In the genomic region with DNA sequence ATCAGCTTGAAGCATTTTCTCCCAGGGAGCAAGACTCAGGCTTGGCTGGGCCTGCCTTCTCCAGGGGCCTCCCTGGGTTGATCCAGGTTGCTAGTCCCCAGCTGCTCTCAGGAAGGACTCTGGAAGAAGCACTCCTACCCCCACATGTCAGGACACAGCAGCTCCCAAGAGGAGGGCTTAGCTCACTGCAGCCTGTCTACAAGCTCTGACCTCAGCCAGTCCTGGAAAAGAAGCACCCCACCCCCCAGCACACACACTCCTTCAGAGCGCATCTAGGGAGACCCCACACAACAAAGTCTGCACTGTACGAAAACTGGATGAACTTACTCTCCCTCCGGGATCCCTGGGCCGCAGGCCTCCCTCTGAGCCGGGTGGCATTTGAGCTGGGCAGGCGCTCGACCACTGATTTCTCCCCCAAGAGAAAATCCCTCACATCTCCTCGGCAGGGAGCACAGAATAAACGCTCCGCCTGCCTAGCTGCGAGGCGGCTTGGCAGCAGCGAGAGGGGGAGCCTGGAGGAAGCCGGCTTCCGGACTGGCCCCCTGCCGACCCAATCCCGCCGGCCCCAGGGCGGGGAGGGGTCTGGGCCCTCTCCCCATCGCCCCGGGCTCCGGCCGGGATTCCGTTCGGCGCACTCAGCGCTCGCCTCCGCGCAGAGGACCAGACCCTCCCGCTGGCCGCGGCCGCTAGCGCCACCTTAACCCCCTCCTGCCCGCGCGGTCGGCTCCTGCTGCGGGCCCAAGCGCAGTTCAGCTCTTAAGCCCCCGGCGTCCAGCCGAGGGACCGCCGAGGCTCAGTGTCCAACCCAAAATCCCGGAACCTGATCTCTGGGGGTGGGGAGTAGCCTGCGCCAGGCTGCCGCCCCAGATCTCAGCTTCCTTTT, we compare ENCODE assay signal across 9 cellular contexts. TPM values are rescaled to one million over a fixed set of nuclear protein-coding genes. Genes with fewer than 3 reads are reported as not detected.
DNase-seq lines count a peak whose midpoint lies in the region; TF ChIP-seq lines count a peak whose summit lies in the region.
"Had no signal": no experiment of that assay in that cellular context is flagged by ENCODE, and none has a peak within 500 bp of the region (broad histone marks: within the 10 kb centered on the region; RNA-seq: fewer than 3 reads in every experiment).

A gene (minus strand): TSS at position 458 of the 883 bp plus-strand sequence. CDS start 1,576 bp downstream, outside the sequence.

- H3K4me1 Mint-ChIP-seq in T-helper 2 cell treated with Interferon-gamma antibody and Interleukin-4, amounts not matched to agents 5 μg/mL and 100 μg/mL, for 36 hours (ENCODE audit: low read depth) = peaks cover 14% of the 10 kb centered on the region
- H3K4me1 Mint-ChIP-seq in endothelial cell (ENCODE audit: unreplicated experiment) = peaks cover 6% of the 10 kb centered on the region

- peaks cover 59% of the 10 kb centered on the region for H3K27me3 ChIP-seq in mononuclear cell (ENCODE audit: insufficient read depth, low read length)
- H3K27me3 ChIP-seq in transverse colon = peaks cover 69% of the 10 kb centered on the region

- TF ChIP-seq CTCF in endothelial cell (IDR thresholded peaks at IDR 0.05; ENCODE audit: unreplicated experiment) = no peak
- TF ChIP-seq CTCF in transverse colon (IDR thresholded peaks at IDR 0.05) = no peak

- H3K27ac ChIP-seq in transverse colon = peak within 1 kb of the TSS; percentile 0 to 44 (median 37)

- in situ Hi-C loops in transverse colon (cut with MboI; ENCODE audit: low pct_ligation_motif_present in 1 of 4, low pct_unique_long_range_greater_than_20kb in 1 of 4, low sequenced_read_pairs in 3 of 4) = no loop called here

- peak within 1 kb of the TSS; percentile 80 for H3K4me3 Mint-ChIP-seq in T-helper 2 cell treated with Interferon-gamma antibody and Interleukin-4, amounts not matched to agents 5 μg/mL and 100 μg/mL, for 36 hours
- peak within 1 kb of the TSS; percentile 42 for H3K4me3 Mint-ChIP-seq in endothelial cell (ENCODE audit: unreplicated experiment)

- H3K4me3 ChIP-seq in mononuclear cell (ENCODE audit: low read length) = peak within 1 kb of the TSS; percentile 16
- H3K4me3 ChIP-seq in transverse colon = peak within 1 kb of the TSS; percentile 14 to 60 (median 43)

- peaks cover 58% of the 10 kb centered on the region for H3K27me3 Mint-ChIP-seq in T-helper 2 cell treated with Interferon-gamma antibody and Interleukin-4, amounts not matched to agents 5 μg/mL and 100 μg/mL, for 36 hours (ENCODE audit: low read depth)
- peaks cover 34% of the 10 kb centered on the region for H3K27me3 Mint-ChIP-seq in endothelial cell (ENCODE audit: unreplicated experiment)

- peaks cover 2% of the 10 kb centered on the region for H3K36me3 Mint-ChIP-seq in T-helper 2 cell treated with Interferon-gamma antibody and Interleukin-4, amounts not matched to agents 5 μg/mL and 100 μg/mL, for 36 hours (ENCODE audit: low read depth)
- H3K36me3 Mint-ChIP-seq in endothelial cell (ENCODE audit: low read depth, unreplicated experiment) = no peaks in the 10 kb centered on the region

- 10% methylated on average over 36 of the region's 49 CpGs; no CpG with 5 or more reads in 1 of the 2 donors for WGBS in transverse colon (ENCODE audit: low coverage in 1 of 2), 2 donors

- H3K9me3 Mint-ChIP-seq in T-helper 2 cell treated with Interferon-gamma antibody and Interleukin-4, amounts not matched to agents 5 μg/mL and 100 μg/mL, for 36 hours = no peaks in the 10 kb centered on the region
- no peaks in the 10 kb centered on the region for H3K9me3 Mint-ChIP-seq in endothelial cell (ENCODE audit: unreplicated experiment)

- H3K36me3 ChIP-seq in transverse colon = no peaks in the 10 kb centered on the region

- intact Hi-C loops in transverse colon (cut with DNase I; ENCODE audit: low total_unique reads) = no loop called here

- TF ChIP-seq EP300 in transverse colon (IDR thresholded peaks at IDR 0.05; ENCODE audit: low read depth) = no peak

- no peak for DNase-seq in T-helper 2 cell treated with Interferon-gamma antibody and Interleukin-4, amounts not matched to agents 5 μg/mL and 100 μg/mL, for 36 hours (ENCODE audit: low spot score)
- DNase-seq in T-helper 2 cell = no peak
- DNase-seq in SHP77 (lab: John Stamatoyannopoulos, UW) = peak; percentile 32 to 58
- peak; percentile 63 for DNase-seq in endothelial cell (ENCODE audit: low spot score)
- DNase-seq in transverse colon = peak; percentile 22
- no peak for DNase-seq in foreskin melanocyte
- DNase-seq in COLO829 (ENCODE audit: low spot score) = no peak
- DNase-seq: DND-41 had no signal

- H3K4me1 ChIP-seq in mononuclear cell (ENCODE audit: insufficient read depth, low read length) = peaks cover 18% of the 10 kb centered on the region
- peaks cover 0 to 23% (median 15%) of the 10 kb centered on the region in 4 donors for H3K4me1 ChIP-seq in transverse colon

- TF ChIP-seq POLR2A in transverse colon (IDR thresholded peaks at IDR 0.05) = no peak

- H3K9me3 ChIP-seq in mononuclear cell (ENCODE audit: low read depth, low read length) (no peaks in the 10 kb centered on the region), transverse colon (no peaks in the 10 kb centered on the region)

- H3K27ac Mint-ChIP-seq in T-helper 2 cell treated with Interferon-gamma antibody and Interleukin-4, amounts not matched to agents 5 μg/mL and 100 μg/mL, for 36 hours = no peak within 1 kb of the TSS
- no peak within 1 kb of the TSS for H3K27ac Mint-ChIP-seq in endothelial cell (ENCODE audit: unreplicated experiment)

RNA-seq across cellular contexts. Expression of the gene that starts here (rescaled TPM):
- 0.23 TPM for total RNA-seq in endothelial cell (ENCODE audit: unreplicated experiment)
- total RNA-seq in mononuclear cell = 0.52 TPM
- total RNA-seq in transverse colon = 1 to 10 TPM in 1 of 4 donors, under 1 TPM in 2, not detected in 1; 0.40 to 1.7 (median 0.68) TPM

Comparison
In these comparisons a context has a peak if more than half of its experiments do, and no peak if none do; other contexts are left out.
1. Peak in DNase-seq in endothelial cell; RNA of the gene not detected or under 1 TPM.
2. DNase-seq: peak in SHP77 (2 of 2) and transverse colon (single experiment); none in T-helper 2 cell treated with Interferon-gamma antibody and Interleukin-4, amounts not matched to agents 5 μg/mL and 100 μg/mL, for 36 hours (single experiment), T-helper 2 cell (0 of 5), foreskin melanocyte (single experiment) and COLO829 (single experiment).